Comparison of ENCODE assay signal across 1 cellular context in the genomic region with DNA sequence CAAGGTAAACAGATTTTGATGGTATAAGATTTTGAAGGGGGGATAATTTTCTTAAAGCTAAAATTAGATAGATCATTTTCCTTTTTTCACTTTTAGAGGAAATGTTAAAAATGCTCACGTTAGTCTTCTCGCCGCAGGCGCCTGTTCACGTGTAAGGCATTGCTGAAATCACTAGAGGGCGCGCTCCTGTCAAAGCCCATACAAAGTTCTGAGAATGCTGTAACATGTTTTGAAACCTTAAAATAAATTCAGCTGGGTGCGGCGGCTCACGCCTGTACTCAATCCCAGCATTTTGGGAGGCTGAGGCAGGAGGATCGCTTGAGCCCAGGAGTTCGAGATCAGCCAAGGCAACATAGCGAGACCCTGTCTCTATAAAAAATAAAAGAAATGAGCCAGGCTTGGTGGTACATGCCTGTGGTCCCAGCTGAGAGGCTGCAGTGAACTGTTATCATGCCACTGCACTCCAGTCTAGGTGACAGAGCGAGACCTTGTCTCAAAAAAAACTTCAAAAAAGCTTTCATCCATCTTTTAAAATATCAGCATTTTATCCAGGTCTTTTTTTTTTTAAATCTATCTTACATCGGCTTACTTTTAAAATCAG.
TF ChIP-seq lines count a peak whose summit lies in the region.

No MANE protein-coding gene starts in this region.

TF ChIP-seq in WTC11, 78 proteins besides CTCF, POLR2A, EP300 and RAD21 (continued from another document):
- TF ChIP-seq MAX (CRISPR knock-in tag; IDR thresholded peaks at IDR 0.05) (no peak), ZNF121 (CRISPR knock-in tag; IDR thresholded peaks at IDR 0.05) (no peak)
TF ChIP-seq in WTC11: peak in this region for 0.
